ENCODE assay signal across 28 cellular contexts in genomic region chr19:18737954-18738351, GRCh38. TPM values are rescaled to one million over a fixed set of nuclear protein-coding genes. Genes with fewer than 3 reads are reported as not detected.
A peak's percentile ranks its signal among the peaks of the same experiment; 100 is the strongest.
DNase-seq lines count a peak whose midpoint lies in the region; ATAC-seq, FAIRE-seq and TF ChIP-seq lines count a peak whose summit lies in the region.
"Had no signal": no experiment of that assay in that cellular context is flagged by ENCODE, and none has a peak within 500 bp of the region (broad histone marks: within the 10 kb centered on the region; RNA-seq: fewer than 3 reads in every experiment).

No MANE protein-coding gene starts in this region.

- H3K27me3 ChIP-seq in BLaER1: no peaks in the 10 kb centered on the region
- no peaks in the 10 kb centered on the region for H3K27me3 ChIP-seq in WERI-Rb-1 (ENCODE audit: insufficient read depth, low read depth, severe bottlenecking)
- H3K27me3 ChIP-seq in vagina: no peaks in the 10 kb centered on the region
- no peaks in the 10 kb centered on the region for H3K27me3 ChIP-seq in right cardiac atrium (ENCODE audit: control insufficient read depth, insufficient read depth)
- H3K27me3 ChIP-seq: BLaER1 treated with 17β-estradiol and CSF1 and Interleukin-3, amounts not matched to agents 10 nM and 100 nM; esophagus muscularis mucosa; MG63 had no signal

- WGBS in right cardiac atrium: 91% methylated on average over 1 of the region's 1 CpG

- DNase-seq in WERI-Rb-1 (peak; percentile 55), glutamatergic neuron (no peak), mucosa of descending colon (no peak), vagina (ENCODE audit: extremely low spot score in 2 of 2) (no peak), SK-N-DZ (ENCODE audit: low spot score) (no peak), HTR-8/SVneo (ENCODE audit: insufficient read length, low spot score) (no peak), right cardiac atrium (no peak)
- DNase-seq: activated CD4-positive, CD25-positive, alpha-beta regulatory T cell treated with anti-CD3 and anti-CD28 coated beads, Interleukin-2, amount 50 U/mL, for 72 hours; activated CD8-positive, alpha-beta T cell treated with anti-CD3 and anti-CD28 coated beads for 36 hours; activated gamma-delta T cell; activated T-cell treated with anti-CD3 and anti-CD28 coated beads for 4 hours; effector memory CD4-positive, alpha-beta T cell; hypothalamus; KBM-7; MG63; NCI-H1417 treated with DMSO at 0.1 percent for 48 hours; NCI-H510A; NK-92 treated with Interleukin-12 subunit alpha and Interleukin-12 subunit beta, amount 100 ng/mL, for 24 hours; nucleus accumbens; SIG-M5; T-cell had no signal

- H3K4me2 ChIP-seq in BLaER1: peak overlapping the region; percentile 87; the same call in 1 of the 2 replicates

- peak overlapping the region; percentile 46 for H3K4me3 Mint-ChIP-seq in glutamatergic neuron (ENCODE audit: unreplicated experiment)
- H3K4me3 Mint-ChIP-seq: activated CD8-positive, alpha-beta T cell treated with anti-CD3 and anti-CD28 coated beads for 36 hours; stimulated activated effector memory CD8-positive, alpha-beta T cell treated with anti-CD3 and anti-CD28 coated beads, Interleukin-12 subunit alpha, Interleukin-12 subunit beta, amount 100 ng/mL, for 72 hours; T-cell had no signal

- no peak overlapping the region for H3K9ac ChIP-seq in BLaER1
- H3K9ac ChIP-seq: BLaER1 treated with 17β-estradiol and CSF1 and Interleukin-3, amounts not matched to agents 10 nM and 100 nM had no signal

- H3K4me1 ChIP-seq in BLaER1 (peaks cover 100% of the 10 kb centered on the region), mucosa of descending colon (ENCODE audit: low read depth) (peaks cover 42% of the 10 kb centered on the region), vagina (peaks cover 30% of the 10 kb centered on the region), right cardiac atrium (ENCODE audit: control insufficient read depth, insufficient read depth, low read length) (peaks cover 18% of the 10 kb centered on the region)

- TF ChIP-seq POLR2A in vagina (IDR thresholded peaks at IDR 0.05): no peak

- H3K27ac Mint-ChIP-seq in glutamatergic neuron (ENCODE audit: unreplicated experiment): peak overlapping the region; percentile 83
- H3K27ac Mint-ChIP-seq: activated CD8-positive, alpha-beta T cell treated with anti-CD3 and anti-CD28 coated beads for 36 hours; stimulated activated effector memory CD8-positive, alpha-beta T cell treated with anti-CD3 and anti-CD28 coated beads, Interleukin-12 subunit alpha, Interleukin-12 subunit beta, amount 100 ng/mL, for 72 hours; T-cell had no signal

- TF ChIP-seq CTCF in WERI-Rb-1 (IDR thresholded peaks at IDR 0.05; ENCODE audit: low read depth, low read length) (no peak), glutamatergic neuron (IDR thresholded peaks at IDR 0.05; ENCODE audit: partially characterized antibody, unreplicated experiment) (no peak), mucosa of descending colon (IDR thresholded peaks at IDR 0.05) (no peak), vagina (IDR thresholded peaks at IDR 0.05) (no peak)

- peaks cover 4% of the 10 kb centered on the region for H3K27me3 Mint-ChIP-seq in glutamatergic neuron (ENCODE audit: unreplicated experiment)
- H3K27me3 Mint-ChIP-seq: activated CD8-positive, alpha-beta T cell treated with anti-CD3 and anti-CD28 coated beads for 36 hours; T-cell had no signal

- FAIRE-seq in HTR-8/SVneo (lab: Jason Lieb, UNC): no peak
- FAIRE-seq: frontal cortex had no signal

- intact Hi-C loops in mucosa of descending colon (cut with DNase I, micrococcal nuclease): no loop called here
- intact Hi-C loops in vagina (cut with DNase I): no loop called here
- intact Hi-C loops in right cardiac atrium (cut with DNase I): no loop called here

- H3K9me3 Mint-ChIP-seq in glutamatergic neuron (ENCODE audit: unreplicated experiment): peaks cover 12% of the 10 kb centered on the region
- H3K9me3 Mint-ChIP-seq: activated CD8-positive, alpha-beta T cell treated with anti-CD3 and anti-CD28 coated beads for 36 hours; stimulated activated effector memory CD8-positive, alpha-beta T cell treated with anti-CD3 and anti-CD28 coated beads, Interleukin-12 subunit alpha, Interleukin-12 subunit beta, amount 100 ng/mL, for 72 hours; T-cell had no signal

- H3K27ac ChIP-seq in BLaER1: no peak overlapping the region
- H3K27ac ChIP-seq in WERI-Rb-1: peak overlapping the region; percentile 93
- no peak overlapping the region for H3K27ac ChIP-seq in vagina
- H3K27ac ChIP-seq in right cardiac atrium (ENCODE audit: low read length): no peak overlapping the region
- H3K27ac ChIP-seq: BLaER1 treated with 17β-estradiol and CSF1 and Interleukin-3, amounts not matched to agents 10 nM and 100 nM; esophagus muscularis mucosa had no signal

- H3K9me3 ChIP-seq in BLaER1 (no peaks in the 10 kb centered on the region), WERI-Rb-1 (ENCODE audit: severe bottlenecking) (peaks cover 4% of the 10 kb centered on the region), mucosa of descending colon (no peaks in the 10 kb centered on the region), vagina (no peaks in the 10 kb centered on the region), right cardiac atrium (ENCODE audit: control insufficient read depth, low read length) (no peaks in the 10 kb centered on the region)
- H3K9me3 ChIP-seq: BLaER1 treated with 17β-estradiol and CSF1 and Interleukin-3, amounts not matched to agents 10 nM and 100 nM; esophagus muscularis mucosa; MG63 had no signal

- peaks cover 33% of the 10 kb centered on the region for H3K4me1 Mint-ChIP-seq in glutamatergic neuron (ENCODE audit: low read depth, unreplicated experiment)
- H3K4me1 Mint-ChIP-seq: stimulated activated effector memory CD8-positive, alpha-beta T cell treated with anti-CD3 and anti-CD28 coated beads, Interleukin-12 subunit alpha, Interleukin-12 subunit beta, amount 100 ng/mL, for 72 hours had no signal

- peaks cover 2% of the 10 kb centered on the region; the same call in 1 of the 2 replicates for H3K36me3 ChIP-seq in BLaER1
- H3K36me3 ChIP-seq in WERI-Rb-1: peaks cover 11% of the 10 kb centered on the region
- H3K36me3 ChIP-seq in mucosa of descending colon (ENCODE audit: low read depth): no peaks in the 10 kb centered on the region
- H3K36me3 ChIP-seq in vagina: no peaks in the 10 kb centered on the region
- H3K36me3 ChIP-seq: MG63 had no signal

- ATAC-seq in mucosa of descending colon (peak; percentile 26), right cardiac atrium (no peak)
- ATAC-seq: activated CD8-positive, alpha-beta T cell treated with anti-CD3 and anti-CD28 coated beads for 36 hours; Panc1; stimulated activated effector memory CD8-positive, alpha-beta T cell treated with anti-CD3 and anti-CD28 coated beads, Interleukin-12 subunit alpha, Interleukin-12 subunit beta, amount 100 ng/mL, for 72 hours; T-cell had no signal

- H3K4me3 ChIP-seq in BLaER1 (no peak overlapping the region), WERI-Rb-1 (ENCODE audit: low read depth, low read length) (no peak overlapping the region), mucosa of descending colon (no peak overlapping the region), vagina (no peak overlapping the region), right cardiac atrium (ENCODE audit: low read length) (no peak overlapping the region)
- H3K4me3 ChIP-seq: BLaER1 treated with 17β-estradiol and CSF1 and Interleukin-3, amounts not matched to agents 10 nM and 100 nM; esophagus muscularis mucosa; MG63 had no signal

- H3K36me3 Mint-ChIP-seq in glutamatergic neuron (ENCODE audit: unreplicated experiment): no peaks in the 10 kb centered on the region
- H3K36me3 Mint-ChIP-seq: stimulated activated effector memory CD8-positive, alpha-beta T cell treated with anti-CD3 and anti-CD28 coated beads, Interleukin-12 subunit alpha, Interleukin-12 subunit beta, amount 100 ng/mL, for 72 hours; T-cell had no signal

- H4K20me1 ChIP-seq in BLaER1: peaks cover 25% of the 10 kb centered on the region; the same call in 1 of the 2 replicates

RNA-seq across cellular contexts. Expression of gene COMP, which starts 53.2 kb away (rescaled TPM):
- not detected for total RNA-seq in glutamatergic neuron (ENCODE audit: unreplicated experiment)
- under 1 TPM in 2 of 3 donors, not detected in 1; 0.12 to 0.95 TPM for total RNA-seq in mucosa of descending colon
- 0.98 TPM for total RNA-seq in vagina
- polyA plus RNA-seq in SK-N-DZ (2014; cell fraction: cytosol; rRNA removed): 0.08 TPM in 1 of 2 replicates, not detected in the other
- polyA plus RNA-seq in SK-N-DZ (2014; cell fraction: nucleus; rRNA removed): 0.28 TPM in 1 of 2 replicates, not detected in the other
- 10 to 100 TPM in 1 of 4 donors, 1 to 10 TPM in 3; 1.5 to 13.7 (median 4.7) TPM for total RNA-seq in right cardiac atrium
- polyA plus RNA-seq in right cardiac atrium: 2.2 TPM
- total RNA-seq: A673; activated CD8-positive, alpha-beta T cell treated with anti-CD3 and anti-CD28 coated beads for 36 hours; frontal cortex; T-cell had no signal

RNA-seq across cellular contexts. Expression of gene CRTC1, which starts 54.5 kb away (rescaled TPM):
- total RNA-seq in glutamatergic neuron (ENCODE audit: unreplicated experiment) (28.8 TPM), mucosa of descending colon (10 to 100 TPM; 11.5 to 15.1 (median 12.5) TPM), vagina (7.4 TPM), right cardiac atrium (10 to 100 TPM in 3 of 4 donors, 1 to 10 TPM in 1; 9.2 to 15.1 (median 13.6) TPM)
- 1.8 and 2.4 TPM in 2 replicates for polyA plus RNA-seq in SK-N-DZ (2014; cell fraction: cytosol; rRNA removed)
- 9.7 and 10.7 TPM in 2 replicates for polyA plus RNA-seq in SK-N-DZ (2014; cell fraction: nucleus; rRNA removed)
- 9.5 TPM for polyA plus RNA-seq in right cardiac atrium
